8 cellular contexts compared by ENCODE assay signal in the genomic region with DNA sequence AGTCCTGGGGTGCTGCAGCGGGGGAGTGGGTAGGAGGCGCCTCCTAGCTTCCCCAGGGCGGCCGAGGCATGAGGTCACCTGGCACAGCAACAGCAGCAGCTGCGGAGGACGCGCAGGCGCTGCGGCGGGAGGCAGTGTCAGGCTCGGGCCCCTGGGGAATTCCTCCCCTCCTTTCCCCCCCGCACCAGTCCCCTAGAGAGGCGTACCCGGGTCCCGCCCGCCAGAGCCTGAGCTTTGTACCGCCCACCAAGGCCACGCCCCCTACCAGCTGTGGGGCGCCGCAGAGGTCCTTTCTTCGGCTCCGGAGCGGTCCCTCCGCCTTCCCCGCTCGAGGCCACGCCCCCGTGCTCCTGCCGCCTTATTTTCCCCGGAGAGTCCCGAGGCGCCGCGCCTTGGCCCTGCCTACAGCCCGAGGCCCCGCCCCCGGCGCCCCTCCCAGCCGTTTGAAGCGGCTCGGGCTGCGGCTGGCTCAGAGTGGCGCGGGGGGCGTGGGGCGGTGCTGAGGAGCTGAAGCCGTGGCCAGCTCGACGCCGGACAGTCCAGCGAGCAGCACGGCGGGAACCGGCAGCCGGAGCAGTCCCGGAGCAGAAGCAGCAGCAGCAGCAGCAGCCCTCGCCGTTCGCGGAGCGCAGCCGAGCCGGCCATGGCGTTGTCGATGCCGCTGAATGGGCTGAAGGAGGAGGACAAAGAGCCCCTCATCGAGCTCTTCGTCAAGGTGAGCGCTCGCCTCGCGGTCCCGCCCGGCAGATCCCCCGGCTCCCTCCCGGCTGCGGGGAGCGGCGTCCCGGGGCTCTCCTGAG. TPM values are rescaled to one million over a fixed set of nuclear protein-coding genes. Genes with fewer than 3 reads are reported as not detected.
A peak's percentile ranks its signal among the peaks of the same experiment; 100 is the strongest.
DNase-seq lines count a peak whose midpoint lies in the region; ATAC-seq and TF ChIP-seq lines count a peak whose summit lies in the region.

CLIC4 (plus strand) TSS at position 537 of the 800 bp plus-strand sequence; CDS start at position 644, 107 bp downstream.

- H3K27ac ChIP-seq in BLaER1 treated with 17β-estradiol and CSF1 and Interleukin-3, amounts not matched to agents 10 nM and 100 nM: peak within 1 kb of the TSS; percentile 91 to 98 (median 97)
- H3K27ac ChIP-seq in liver (ENCODE audit: low read depth in 1 of 2, low read length in 2 of 2): peak within 1 kb of the TSS; percentile 86 to 91

- no peak for TF ChIP-seq CTCF in liver (IDR thresholded peaks at IDR 0.05; ENCODE audit: low read depth, low read length, missing input control)

- DNase-seq in NCI-H748 (lab: John Stamatoyannopoulos, UW; ENCODE audit: unreplicated experiment) (peak; percentile 95), dermis microvascular lymphatic vessel endothelial cell (ENCODE audit: low read depth in 2 of 2) (peak; percentile 89 to 99)
- peak; percentile 99 for DNase-seq in activated CD4-positive, alpha-beta T cell treated with anti-CD3 and anti-CD28 coated beads, Interleukin-2, amount 50 U/mL, for 4 hours
- peak; percentile 99 for DNase-seq in stimulated activated CD4-positive, alpha-beta T cell treated with anti-CD3 and anti-CD28 coated beads, Interleukin-4, amount 100 ng/mL, for 24 hours

- H4K20me1 ChIP-seq in BLaER1 treated with 17β-estradiol and CSF1 and Interleukin-3, amounts not matched to agents 10 nM and 100 nM: peaks cover 26 to 41% (median 36%) of the 10 kb centered on the region in 11 experiments; a peak in 21 of 22 replicates

- H3K36me3 ChIP-seq in BLaER1 treated with 17β-estradiol and CSF1 and Interleukin-3, amounts not matched to agents 10 nM and 100 nM: peaks cover 0 to 9% (median 7%) of the 10 kb centered on the region in 11 experiments; a peak in 16 of 22 replicates
- H3K36me3 ChIP-seq in liver (ENCODE audit: control insufficient read depth in 4 of 4, insufficient read depth in 3 of 4, low read depth in 1 of 4, low read length in 3 of 4): no peaks in the 10 kb centered on the region

- H3K4me3 ChIP-seq in BLaER1 treated with 17β-estradiol and CSF1 and Interleukin-3, amounts not matched to agents 10 nM and 100 nM: peak within 1 kb of the TSS; percentile 79 to 100 (median 98)
- H3K4me3 ChIP-seq in liver (ENCODE audit: low read depth in 1 of 3, low read length in 3 of 3): peak within 1 kb of the TSS; percentile 76 to 97 (median 93)

- H3K9ac ChIP-seq in BLaER1 treated with 17β-estradiol and CSF1 and Interleukin-3, amounts not matched to agents 10 nM and 100 nM: peak within 1 kb of the TSS; percentile 96 to 99 (median 98)
- peak within 1 kb of the TSS; percentile 80 to 96 for H3K9ac ChIP-seq in liver (ENCODE audit: low read depth in 1 of 2, low read length in 2 of 2)

- WGBS in liver: under 1% methylated on average over 80 of the region's 80 CpGs

- no peaks in the 10 kb centered on the region for H3K27me3 ChIP-seq in BLaER1 treated with 17β-estradiol and CSF1 and Interleukin-3, amounts not matched to agents 10 nM and 100 nM
- no peaks in the 10 kb centered on the region for H3K27me3 ChIP-seq in liver (ENCODE audit: control insufficient read depth in 4 of 4, insufficient read depth in 4 of 4, low read length in 3 of 4)

- peak; percentile 63 for ATAC-seq in GM19328 (IDR thresholded peaks at IDR 0.05; ENCODE audit: unreplicated experiment)
- peak; percentile 69 for ATAC-seq in HG03520 (IDR thresholded peaks at IDR 0.05; ENCODE audit: unreplicated experiment)

- peaks cover 61 to 75% (median 70%) of the 10 kb centered on the region in 10 experiments for H3K4me1 ChIP-seq in BLaER1 treated with 17β-estradiol and CSF1 and Interleukin-3, amounts not matched to agents 10 nM and 100 nM
- H3K4me1 ChIP-seq in liver (ENCODE audit: control insufficient read depth in 4 of 4, insufficient read depth in 4 of 4, low read length in 3 of 4): peaks cover 0 to 38% (median 32%) of the 10 kb centered on the region in 4 donors

- peak; percentile 37 to 38 for TF ChIP-seq RAD21 in liver (IDR thresholded peaks at IDR 0.05)

- H3K4me2 ChIP-seq in BLaER1 treated with 17β-estradiol and CSF1 and Interleukin-3, amounts not matched to agents 10 nM and 100 nM: peak within 1 kb of the TSS; percentile 70 to 98 (median 85)

- H3K9me3 ChIP-seq in BLaER1 treated with 17β-estradiol and CSF1 and Interleukin-3, amounts not matched to agents 10 nM and 100 nM (replicated peaks in 1 of 11): no peaks in the 10 kb centered on the region
- H3K9me3 ChIP-seq in liver (ENCODE audit: control insufficient read depth in 4 of 4, low read length in 3 of 4): no peaks in the 10 kb centered on the region

TF ChIP-seq in liver, 16 proteins besides CTCF, POLR2A, EP300 and RAD21:
- TF ChIP-seq YY1 (IDR thresholded peaks at IDR 0.05): peak; percentile 83
- peak; percentile 46 for TF ChIP-seq FOXA1 (IDR thresholded peaks at IDR 0.05)
- TF ChIP-seq, protein P1, sequence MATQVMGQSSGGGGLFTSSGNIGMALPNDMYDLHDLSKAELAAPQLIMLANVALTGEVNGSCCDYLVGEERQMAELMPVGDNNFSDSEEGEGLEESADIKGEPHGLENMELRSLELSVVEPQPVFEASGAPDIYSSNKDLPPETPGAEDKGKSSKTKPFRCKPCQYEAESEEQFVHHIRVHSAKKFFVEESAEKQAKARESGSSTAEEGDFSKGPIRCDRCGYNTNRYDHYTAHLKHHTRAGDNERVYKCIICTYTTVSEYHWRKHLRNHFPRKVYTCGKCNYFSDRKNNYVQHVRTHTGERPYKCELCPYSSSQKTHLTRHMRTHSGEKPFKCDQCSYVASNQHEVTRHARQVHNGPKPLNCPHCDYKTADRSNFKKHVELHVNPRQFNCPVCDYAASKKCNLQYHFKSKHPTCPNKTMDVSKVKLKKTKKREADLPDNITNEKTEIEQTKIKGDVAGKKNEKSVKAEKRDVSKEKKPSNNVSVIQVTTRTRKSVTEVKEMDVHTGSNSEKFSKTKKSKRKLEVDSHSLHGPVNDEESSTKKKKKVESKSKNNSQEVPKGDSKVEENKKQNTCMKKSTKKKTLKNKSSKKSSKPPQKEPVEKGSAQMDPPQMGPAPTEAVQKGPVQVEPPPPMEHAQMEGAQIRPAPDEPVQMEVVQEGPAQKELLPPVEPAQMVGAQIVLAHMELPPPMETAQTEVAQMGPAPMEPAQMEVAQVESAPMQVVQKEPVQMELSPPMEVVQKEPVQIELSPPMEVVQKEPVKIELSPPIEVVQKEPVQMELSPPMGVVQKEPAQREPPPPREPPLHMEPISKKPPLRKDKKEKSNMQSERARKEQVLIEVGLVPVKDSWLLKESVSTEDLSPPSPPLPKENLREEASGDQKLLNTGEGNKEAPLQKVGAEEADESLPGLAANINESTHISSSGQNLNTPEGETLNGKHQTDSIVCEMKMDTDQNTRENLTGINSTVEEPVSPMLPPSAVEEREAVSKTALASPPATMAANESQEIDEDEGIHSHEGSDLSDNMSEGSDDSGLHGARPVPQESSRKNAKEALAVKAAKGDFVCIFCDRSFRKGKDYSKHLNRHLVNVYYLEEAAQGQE (IDR thresholded peaks at IDR 0.05): peak; percentile 82
- TF ChIP-seq GABPA (IDR thresholded peaks at IDR 0.05 in 1 of 2, conservative IDR thresholded peaks at IDR 0.05 in 1 of 2): no peak
- peak; percentile 77 for TF ChIP-seq TAF1 (conservative IDR thresholded peaks at IDR 0.05)
- TF ChIP-seq SP1 (IDR thresholded peaks at IDR 0.05): peak; percentile 96
- peak in 1 of 2 donors; percentile 57 for TF ChIP-seq JUND (IDR thresholded peaks at IDR 0.05)
- no peak for TF ChIP-seq FOXA2 (IDR thresholded peaks at IDR 0.05)
- TF ChIP-seq NR2F2 (IDR thresholded peaks at IDR 0.05): peak; percentile 62
- peak; percentile 63 for TF ChIP-seq HNF4G (IDR thresholded peaks at IDR 0.05)
- TF ChIP-seq EGR1 (IDR thresholded peaks at IDR 0.05; ENCODE audit: low read depth in 2 of 2): peak; percentile 37 to 52
- peak; percentile 43 for TF ChIP-seq ATF3 (IDR thresholded peaks at IDR 0.05)
- peak; percentile 57 to 60 for TF ChIP-seq RXRA (IDR thresholded peaks at IDR 0.05)
- peak; percentile 36 for TF ChIP-seq MAX (IDR thresholded peaks at IDR 0.05)
- TF ChIP-seq HNF4A (conservative IDR thresholded peaks at IDR 0.05): peak; percentile 69 to 73
- TF ChIP-seq ZBTB33 (IDR thresholded peaks at IDR 0.05): no peak

RNA-seq across cellular contexts. Expression of gene CLIC4, which starts in this region (rescaled TPM):
- total RNA-seq in dermis microvascular lymphatic vessel endothelial cell (141 and 173 TPM in 2 replicates), liver (10 to 100 TPM; 36.1 to 40.7 TPM)
- 10 to 100 TPM; 15.0 to 20.6 TPM for polyA plus RNA-seq in liver

Comparison
In these comparisons a context has a peak if more than half of its experiments do, and no peak if none do; other contexts are left out.
1. Peak in every context shown above with its lines: DNase-seq, ATAC-seq, H3K4me3 ChIP-seq and H3K27ac ChIP-seq.